Comparison of ENCODE assay signal across 9 cellular contexts in genomic region chr17:27466748-27467375, GRCh38. TPM values are rescaled to one million over a fixed set of nuclear protein-coding genes. Genes with fewer than 3 reads are reported as not detected.
DNase-seq lines count a peak whose midpoint lies in the region; ATAC-seq and TF ChIP-seq lines count a peak whose summit lies in the region.
"Had no signal": no experiment of that assay in that cellular context is flagged by ENCODE, and none has a peak within 500 bp of the region (broad histone marks: within the 10 kb centered on the region; RNA-seq: fewer than 3 reads in every experiment).

No MANE protein-coding gene starts in this region.

- H3K4me3 ChIP-seq in gastrocnemius medialis: no peak overlapping the region

- no peaks in the 10 kb centered on the region for H3K36me3 ChIP-seq in gastrocnemius medialis

- intact Hi-C loops in gastrocnemius medialis (cut with DNase I; ENCODE audit: low total_unique reads): no loop called here

- no peaks in the 10 kb centered on the region for H3K9me3 Mint-ChIP-seq in immature natural killer cell

- H3K4me1 ChIP-seq in gastrocnemius medialis: no peaks in the 10 kb centered on the region

- in situ Hi-C loops in gastrocnemius medialis (cut with MboI; ENCODE audit: low sequenced_read_pairs in 4 of 4): loop anchor here in 2 of 4 donors (25.0 kb wide), 1 partner anchor 105 kb away; no protein-coding TSS in a partner anchor

- H3K4me3 Mint-ChIP-seq in immature natural killer cell: peak overlapping the region in 4 of 5 donors; percentile 24 to 60 (median 36)

- H3K27ac ChIP-seq in gastrocnemius medialis: peak overlapping the region in 2 of 4 donors; percentile 22

- peaks cover 0 to 5% (median 0%) of the 10 kb centered on the region in 3 donors for H3K27me3 Mint-ChIP-seq in immature natural killer cell (ENCODE audit: low read depth in 3 of 3)

- H3K27ac Mint-ChIP-seq in immature natural killer cell: peak overlapping the region in 4 of 6 donors; percentile 55 to 73 (median 56)

- peak; percentile 71 for ATAC-seq in GM19023 (IDR thresholded peaks at IDR 0.05; ENCODE audit: unreplicated experiment)
- ATAC-seq in HG03039 (IDR thresholded peaks at IDR 0.05; ENCODE audit: unreplicated experiment): peak; percentile 56
- ATAC-seq in gastrocnemius medialis: no peak
- ATAC-seq: Panc1 had no signal

- H3K27me3 ChIP-seq in gastrocnemius medialis: no peaks in the 10 kb centered on the region

- peaks cover 41 to 65% of the 10 kb centered on the region in 2 donors for H3K4me1 Mint-ChIP-seq in immature natural killer cell

- TF ChIP-seq CTCF in gastrocnemius medialis (IDR thresholded peaks at IDR 0.05 in 4 of 5, conservative IDR thresholded peaks at IDR 0.05 in 1 of 5): no peak

- H3K36me3 Mint-ChIP-seq in immature natural killer cell: no peaks in the 10 kb centered on the region

- H3K9me3 ChIP-seq in gastrocnemius medialis: no peaks in the 10 kb centered on the region

- DNase-seq in activated CD4-positive, alpha-beta T cell treated with anti-CD3 and anti-CD28 coated beads for 4 hours: peak; percentile 65 to 68
- no peak for DNase-seq in immature natural killer cell
- DNase-seq in gastrocnemius medialis: no peak
- DNase-seq in amygdala (lab: John Stamatoyannopoulos, UW): no peak
- DNase-seq in kidney glomerular epithelial cell (lab: John Stamatoyannopoulos, UW): no peak
- DNase-seq in effector CD8-positive, alpha-beta T cell (lab: John Stamatoyannopoulos, UW): no peak

- no peak for TF ChIP-seq POLR2A in gastrocnemius medialis (IDR thresholded peaks at IDR 0.05)

RNA-seq across cellular contexts. Expression of gene KSR1, which starts 10.6 kb away (rescaled TPM):
- 1 to 10 TPM; 1.8 to 5.6 (median 2.6) TPM for polyA plus RNA-seq in immature natural killer cell
- total RNA-seq in gastrocnemius medialis: 10 to 100 TPM; 10.4 to 17.7 (median 13.2) TPM

Comparison
In these comparisons a context has a peak if more than half of its experiments do, and no peak if none do; other contexts are left out.
1. ATAC-seq: peak in GM19023 (single experiment) and HG03039 (single experiment); none in gastrocnemius medialis (0 of 2).
2. DNase-seq: peak in activated CD4-positive, alpha-beta T cell treated with anti-CD3 and anti-CD28 coated beads for 4 hours (2 of 2); none in immature natural killer cell (0 of 3), gastrocnemius medialis (0 of 2), amygdala (0 of 56), kidney glomerular epithelial cell (single experiment) and effector CD8-positive, alpha-beta T cell (single experiment).